In the genomic region with DNA sequence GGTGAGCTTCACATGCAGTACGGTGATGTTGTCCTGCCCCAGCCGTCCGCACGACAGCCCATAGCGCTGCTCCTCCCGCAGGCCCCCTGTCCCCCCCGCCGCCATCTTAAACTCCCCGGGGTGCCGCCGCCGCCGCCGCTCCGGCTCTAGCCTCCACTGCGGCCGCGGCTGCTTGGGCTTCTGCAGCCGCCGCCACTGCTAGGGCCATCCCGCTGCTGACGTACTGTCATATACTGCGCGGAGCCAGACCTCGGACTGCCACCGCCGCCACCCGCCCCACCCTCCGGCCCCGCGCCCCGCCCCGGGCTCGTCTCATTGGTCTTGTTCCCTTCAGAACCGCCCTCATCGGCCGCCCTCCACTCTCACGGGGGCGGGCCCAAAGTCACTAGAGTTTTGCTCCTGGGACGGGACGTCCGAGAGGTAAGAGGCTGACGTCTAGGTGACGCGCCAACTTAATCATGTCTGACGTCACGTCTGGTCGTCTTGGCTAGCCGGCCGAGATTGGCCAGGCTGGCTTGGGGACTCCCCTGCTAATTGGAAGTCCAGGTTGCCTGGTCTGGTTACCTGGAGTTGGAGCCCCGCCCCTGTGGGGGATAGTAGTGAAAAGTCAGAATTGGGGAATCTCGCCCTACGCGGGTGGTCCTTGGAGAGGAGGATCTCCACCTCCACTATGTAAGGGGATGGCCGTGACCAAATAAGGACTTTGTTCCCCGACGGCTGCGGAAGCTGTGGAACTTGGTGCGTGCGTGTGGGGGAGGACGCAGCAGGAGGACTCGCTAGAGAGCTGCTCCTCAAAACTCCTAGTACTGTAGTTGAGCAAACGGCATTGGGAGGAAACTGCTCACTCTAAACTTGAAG, we compare ENCODE assay signal across 1 cellular context.
A peak's percentile ranks its signal among the peaks of the same experiment; 100 is the strongest.
TF ChIP-seq lines count a peak whose summit lies in the region.

A gene (minus strand): TSS at position 235 of the 858 bp plus-strand sequence. CDS start 130 bp downstream, at position 105.

TF ChIP-seq in HepG2, 621 proteins besides CTCF, POLR2A, EP300 and RAD21 (continued from another document):
- TF ChIP-seq, protein P1, sequence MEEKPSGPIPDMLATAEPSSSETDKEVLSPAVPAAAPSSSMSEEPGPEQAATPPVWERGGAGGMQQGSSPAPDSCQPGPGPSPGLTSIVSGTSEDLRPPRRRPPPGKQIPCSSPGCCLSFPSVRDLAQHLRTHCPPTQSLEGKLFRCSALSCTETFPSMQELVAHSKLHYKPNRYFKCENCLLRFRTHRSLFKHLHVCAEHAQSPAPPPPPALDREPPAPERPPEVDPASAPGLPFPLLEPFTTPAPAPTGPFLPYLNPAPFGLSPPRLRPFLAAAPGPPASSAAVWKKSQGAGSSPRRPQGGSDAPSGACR (CRISPR knock-in tag; IDR thresholded peaks at IDR 0.05): 0 out of 2 replicates have a peak, but pooled peaks have one; percentile 16
- TF ChIP-seq ZC3H4 (CRISPR knock-in tag; IDR thresholded peaks at IDR 0.05; ENCODE audit: borderline replicate concordance) (peak; percentile 41; the same call in 1 of the 2 replicates), ZSCAN9 (CRISPR knock-in tag; IDR thresholded peaks at IDR 0.05; ENCODE audit: borderline replicate concordance) (0 out of 2 replicates have a peak, but pooled peaks have one; percentile 32), NR2F6 (IDR thresholded peaks at IDR 0.05) (no peak; the same call in 1 of the 2 replicates), NR2F6 (CRISPR knock-in tag; IDR thresholded peaks at IDR 0.05) (no peak), ESRRA (CRISPR knock-in tag; IDR thresholded peaks at IDR 0.05; ENCODE audit: low read depth) (no peak), ATF7 (IDR thresholded peaks at IDR 0.05) (peak; percentile 75), ATF7 (CRISPR knock-in tag; IDR thresholded peaks at IDR 0.05) (0 out of 2 replicates have a peak, but pooled peaks have one; percentile 74), KLF13 (CRISPR knock-in tag; IDR thresholded peaks at IDR 0.05) (no peak), ZNF670 (CRISPR knock-in tag; IDR thresholded peaks at IDR 0.05; ENCODE audit: borderline replicate concordance) (no peak; the same call in 1 of the 2 replicates), ZBTB1 (CRISPR knock-in tag; IDR thresholded peaks at IDR 0.05; ENCODE audit: borderline replicate concordance) (no peak), ZMYM2 (CRISPR knock-in tag; IDR thresholded peaks at IDR 0.05) (peak; percentile 94), ZNF263 (CRISPR knock-in tag; IDR thresholded peaks at IDR 0.05) (peak; percentile 94), KLF12 (CRISPR knock-in tag; IDR thresholded peaks at IDR 0.05; ENCODE audit: borderline replicate concordance) (0 out of 2 replicates have a peak, but pooled peaks have one; percentile 12), ARID2 (CRISPR knock-in tag; IDR thresholded peaks at IDR 0.05; ENCODE audit: borderline replicate concordance) (no peak), HES4 (CRISPR knock-in tag; IDR thresholded peaks at IDR 0.05; ENCODE audit: borderline replicate concordance) (no peak), RXRA (CRISPR knock-in tag; IDR thresholded peaks at IDR 0.05) (peak; percentile 40), ZNF552 (CRISPR knock-in tag; IDR thresholded peaks at IDR 0.05; ENCODE audit: borderline replicate concordance) (peak; percentile 17; the same call in 1 of the 2 replicates), ZSCAN21 (CRISPR knock-in tag; IDR thresholded peaks at IDR 0.05; ENCODE audit: borderline replicate concordance) (peak; percentile 33; the same call in 1 of the 2 replicates), RARG (CRISPR knock-in tag; IDR thresholded peaks at IDR 0.05; ENCODE audit: low read depth) (no peak), KAT8 (CRISPR knock-in tag; IDR thresholded peaks at IDR 0.05) (0 out of 2 replicates have a peak, but pooled peaks have one; percentile 38), ZNF772 (CRISPR knock-in tag; IDR thresholded peaks at IDR 0.05) (peak; percentile 34; the same call in 1 of the 2 replicates), ZBTB20 (CRISPR knock-in tag; IDR thresholded peaks at IDR 0.05; ENCODE audit: borderline replicate concordance, low read depth) (peak; percentile 47; the same call in 1 of the 2 replicates), ZNF260 (CRISPR knock-in tag; IDR thresholded peaks at IDR 0.05; ENCODE audit: borderline replicate concordance, low read depth) (no peak), ZNF382 (CRISPR knock-in tag; IDR thresholded peaks at IDR 0.05; ENCODE audit: borderline replicate concordance) (no peak), ZNF547 (CRISPR knock-in tag; IDR thresholded peaks at IDR 0.05) (no peak), NCOR1 (IDR thresholded peaks at IDR 0.05; ENCODE audit: borderline replicate concordance, low read length) (peak; percentile 49; the same call in 1 of the 2 replicates), EZH2 (conservative IDR thresholded peaks at IDR 0.05; ENCODE audit: low read depth, low read length) (no peak), THAP11 (CRISPR knock-in tag; IDR thresholded peaks at IDR 0.05) (peak; percentile 46; the same call in 1 of the 2 replicates), ZIK1 (CRISPR knock-in tag; IDR thresholded peaks at IDR 0.05; ENCODE audit: borderline replicate concordance, low read depth) (0 out of 2 replicates have a peak, but pooled peaks have one; percentile 27), FOSL2 (CRISPR knock-in tag; IDR thresholded peaks at IDR 0.05) (peak; percentile 90)
- TF ChIP-seq, protein P2, sequence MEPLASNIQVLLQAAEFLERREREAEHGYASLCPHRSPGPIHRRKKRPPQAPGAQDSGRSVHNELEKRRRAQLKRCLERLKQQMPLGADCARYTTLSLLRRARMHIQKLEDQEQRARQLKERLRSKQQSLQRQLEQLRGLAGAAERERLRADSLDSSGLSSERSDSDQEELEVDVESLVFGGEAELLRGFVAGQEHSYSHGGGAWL (CRISPR knock-in tag; IDR thresholded peaks at IDR 0.05): no peak
- TF ChIP-seq, protein P3, sequence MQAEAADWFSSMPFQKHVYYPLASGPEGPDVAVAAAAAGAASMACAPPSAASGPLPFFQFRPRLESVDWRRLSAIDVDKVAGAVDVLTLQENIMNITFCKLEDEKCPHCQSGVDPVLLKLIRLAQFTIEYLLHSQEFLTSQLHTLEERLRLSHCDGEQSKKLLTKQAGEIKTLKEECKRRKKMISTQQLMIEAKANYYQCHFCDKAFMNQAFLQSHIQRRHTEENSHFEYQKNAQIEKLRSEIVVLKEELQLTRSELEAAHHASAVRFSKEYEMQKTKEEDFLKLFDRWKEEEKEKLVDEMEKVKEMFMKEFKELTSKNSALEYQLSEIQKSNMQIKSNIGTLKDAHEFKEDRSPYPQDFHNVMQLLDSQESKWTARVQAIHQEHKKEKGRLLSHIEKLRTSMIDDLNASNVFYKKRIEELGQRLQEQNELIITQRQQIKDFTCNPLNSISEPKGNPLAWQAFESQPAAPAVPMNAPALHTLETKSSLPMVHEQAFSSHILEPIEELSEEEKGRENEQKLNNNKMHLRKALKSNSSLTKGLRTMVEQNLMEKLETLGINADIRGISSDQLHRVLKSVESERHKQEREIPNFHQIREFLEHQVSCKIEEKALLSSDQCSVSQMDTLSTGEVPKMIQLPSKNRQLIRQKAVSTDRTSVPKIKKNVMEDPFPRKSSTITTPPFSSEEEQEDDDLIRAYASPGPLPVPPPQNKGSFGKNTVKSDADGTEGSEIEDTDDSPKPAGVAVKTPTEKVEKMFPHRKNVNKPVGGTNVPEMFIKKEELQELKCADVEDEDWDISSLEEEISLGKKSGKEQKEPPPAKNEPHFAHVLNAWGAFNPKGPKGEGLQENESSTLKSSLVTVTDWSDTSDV (CRISPR knock-in tag; IDR thresholded peaks at IDR 0.05): no peak
- TF ChIP-seq, protein P4, sequence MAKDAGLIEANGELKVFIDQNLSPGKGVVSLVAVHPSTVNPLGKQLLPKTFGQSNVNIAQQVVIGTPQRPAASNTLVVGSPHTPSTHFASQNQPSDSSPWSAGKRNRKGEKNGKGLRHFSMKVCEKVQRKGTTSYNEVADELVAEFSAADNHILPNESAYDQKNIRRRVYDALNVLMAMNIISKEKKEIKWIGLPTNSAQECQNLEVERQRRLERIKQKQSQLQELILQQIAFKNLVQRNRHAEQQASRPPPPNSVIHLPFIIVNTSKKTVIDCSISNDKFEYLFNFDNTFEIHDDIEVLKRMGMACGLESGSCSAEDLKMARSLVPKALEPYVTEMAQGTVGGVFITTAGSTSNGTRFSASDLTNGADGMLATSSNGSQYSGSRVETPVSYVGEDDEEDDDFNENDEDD (CRISPR knock-in tag; IDR thresholded peaks at IDR 0.05; ENCODE audit: borderline replicate concordance): no peak
- TF ChIP-seq, protein P5, sequence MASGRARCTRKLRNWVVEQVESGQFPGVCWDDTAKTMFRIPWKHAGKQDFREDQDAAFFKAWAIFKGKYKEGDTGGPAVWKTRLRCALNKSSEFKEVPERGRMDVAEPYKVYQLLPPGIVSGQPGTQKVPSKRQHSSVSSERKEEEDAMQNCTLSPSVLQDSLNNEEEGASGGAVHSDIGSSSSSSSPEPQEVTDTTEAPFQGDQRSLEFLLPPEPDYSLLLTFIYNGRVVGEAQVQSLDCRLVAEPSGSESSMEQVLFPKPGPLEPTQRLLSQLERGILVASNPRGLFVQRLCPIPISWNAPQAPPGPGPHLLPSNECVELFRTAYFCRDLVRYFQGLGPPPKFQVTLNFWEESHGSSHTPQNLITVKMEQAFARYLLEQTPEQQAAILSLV (CRISPR knock-in tag; IDR thresholded peaks at IDR 0.05; ENCODE audit: borderline replicate concordance): no peak
- TF ChIP-seq, protein P6, sequence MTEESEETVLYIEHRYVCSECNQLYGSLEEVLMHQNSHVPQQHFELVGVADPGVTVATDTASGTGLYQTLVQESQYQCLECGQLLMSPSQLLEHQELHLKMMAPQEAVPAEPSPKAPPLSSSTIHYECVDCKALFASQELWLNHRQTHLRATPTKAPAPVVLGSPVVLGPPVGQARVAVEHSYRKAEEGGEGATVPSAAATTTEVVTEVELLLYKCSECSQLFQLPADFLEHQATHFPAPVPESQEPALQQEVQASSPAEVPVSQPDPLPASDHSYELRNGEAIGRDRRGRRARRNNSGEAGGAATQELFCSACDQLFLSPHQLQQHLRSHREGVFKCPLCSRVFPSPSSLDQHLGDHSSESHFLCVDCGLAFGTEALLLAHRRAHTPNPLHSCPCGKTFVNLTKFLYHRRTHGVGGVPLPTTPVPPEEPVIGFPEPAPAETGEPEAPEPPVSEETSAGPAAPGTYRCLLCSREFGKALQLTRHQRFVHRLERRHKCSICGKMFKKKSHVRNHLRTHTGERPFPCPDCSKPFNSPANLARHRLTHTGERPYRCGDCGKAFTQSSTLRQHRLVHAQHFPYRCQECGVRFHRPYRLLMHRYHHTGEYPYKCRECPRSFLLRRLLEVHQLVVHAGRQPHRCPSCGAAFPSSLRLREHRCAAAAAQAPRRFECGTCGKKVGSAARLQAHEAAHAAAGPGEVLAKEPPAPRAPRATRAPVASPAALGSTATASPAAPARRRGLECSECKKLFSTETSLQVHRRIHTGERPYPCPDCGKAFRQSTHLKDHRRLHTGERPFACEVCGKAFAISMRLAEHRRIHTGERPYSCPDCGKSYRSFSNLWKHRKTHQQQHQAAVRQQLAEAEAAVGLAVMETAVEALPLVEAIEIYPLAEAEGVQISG (CRISPR knock-in tag; IDR thresholded peaks at IDR 0.05): 0 out of 2 replicates have a peak, but pooled peaks have one; percentile 32
TF ChIP-seq in HepG2: peak in this region for 170.
